10 cellular contexts compared by ENCODE assay signal in the genomic region with DNA sequence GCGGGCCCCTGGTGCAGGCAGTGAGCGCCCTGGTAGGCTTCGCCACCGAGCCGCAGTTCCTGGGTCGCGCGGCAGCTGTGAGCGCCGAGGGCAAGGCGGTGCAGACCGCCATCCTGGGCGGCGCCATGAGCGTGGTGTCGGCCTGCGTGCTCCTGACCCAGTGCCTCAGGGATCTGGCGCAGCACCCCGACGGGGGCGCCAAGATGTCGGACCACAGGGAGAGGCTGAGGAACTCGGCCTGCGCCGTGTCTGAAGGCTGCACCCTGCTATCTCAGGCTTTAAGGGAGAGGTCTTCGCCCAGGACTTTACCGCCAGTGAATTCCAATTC. TPM values are rescaled to one million over a fixed set of nuclear protein-coding genes. Genes with fewer than 3 reads are reported as not detected.
DNase-seq lines count a peak whose midpoint lies in the region; ATAC-seq and TF ChIP-seq lines count a peak whose summit lies in the region.
"Had no signal": no experiment of that assay in that cellular context is flagged by ENCODE, and none has a peak within 500 bp of the region (broad histone marks: within the 10 kb centered on the region; RNA-seq: fewer than 3 reads in every experiment).

No MANE protein-coding gene starts in this region.

- H3K36me3 Mint-ChIP-seq in stimulated activated naive CD8-positive, alpha-beta T cell treated with anti-CD3 and anti-CD28 coated beads, Interleukin-15, Interleukin-2, amounts not matched to agents 100 ng/mL and 50 ng/mL, for 24 hours (ENCODE audit: low read depth): peaks cover 25% of the 10 kb centered on the region
- H3K36me3 Mint-ChIP-seq in MCF 10A (ENCODE audit: insufficient read depth, unreplicated experiment): peaks cover 15% of the 10 kb centered on the region

- peak overlapping the region; percentile 82 for H3K27ac Mint-ChIP-seq in stimulated activated naive CD8-positive, alpha-beta T cell treated with anti-CD3 and anti-CD28 coated beads, Interleukin-15, Interleukin-2, amounts not matched to agents 100 ng/mL and 50 ng/mL, for 24 hours
- no peak overlapping the region for H3K27ac Mint-ChIP-seq in MCF 10A (ENCODE audit: low read depth, unreplicated experiment)

- no peak overlapping the region for H2AK5ac ChIP-seq in mesendoderm (ENCODE audit: low read length)

- H3K4me3 Mint-ChIP-seq in stimulated activated naive CD8-positive, alpha-beta T cell treated with anti-CD3 and anti-CD28 coated beads, Interleukin-15, Interleukin-2, amounts not matched to agents 100 ng/mL and 50 ng/mL, for 24 hours: peak overlapping the region; percentile 78
- peak overlapping the region; percentile 50 for H3K4me3 Mint-ChIP-seq in MCF 10A (ENCODE audit: unreplicated experiment)

- no CpG with 5 or more reads among the region's 27 CpGs for WGBS in mesendoderm (ENCODE audit: extremely low coverage, insufficient coverage, low lambda C conversion rate)

- no peaks in the 10 kb centered on the region for H3K9me3 Mint-ChIP-seq in stimulated activated naive CD8-positive, alpha-beta T cell treated with anti-CD3 and anti-CD28 coated beads, Interleukin-15, Interleukin-2, amounts not matched to agents 100 ng/mL and 50 ng/mL, for 24 hours
- no peaks in the 10 kb centered on the region for H3K9me3 Mint-ChIP-seq in MCF 10A (ENCODE audit: unreplicated experiment)

- peak overlapping the region; percentile 48 for H3K4me2 ChIP-seq in mesendoderm (ENCODE audit: low read length)

- BruUV-seq in MCF 10A (replicated peaks; lab: Mats Ljungman, UMichigan): no TSS peak

- intact Hi-C loops in MCF 10A (cut with micrococcal nuclease): loop anchor here (5.0 kb wide), 1 partner anchor 104 kb away; no protein-coding TSS in a partner anchor
- intact Hi-C loops in vagina (cut with DNase I): no loop called here

- no peak overlapping the region for H3K4ac ChIP-seq in mesendoderm (ENCODE audit: low read depth, low read length)

- H3K27me3 ChIP-seq in mesendoderm (ENCODE audit: insufficient read depth, low read length, poor library complexity): no peaks in the 10 kb centered on the region
- H3K27me3 ChIP-seq in vagina: no peaks in the 10 kb centered on the region

- no peak for DNase-seq in stimulated activated naive CD8-positive, alpha-beta T cell treated with anti-CD3 and anti-CD28 coated beads, Interleukin-15, Interleukin-2, amounts not matched to agents 100 U/mL and 50 U/mL, for 24 hours
- DNase-seq in MCF 10A (ENCODE audit: unreplicated experiment): no peak
- DNase-seq in mesendoderm: no peak
- no peak for DNase-seq in vagina (ENCODE audit: extremely low spot score in 2 of 2)
- DNase-seq in NCI-H1694 treated with DMSO at 0.1 percent for 48 hours (lab: John Stamatoyannopoulos, UW): no peak
- DNase-seq in DMS 273 treated with DMSO at 0.1 percent for 48 hours (lab: John Stamatoyannopoulos, UW): no peak
- no peak for DNase-seq in stimulated activated CD4-positive, alpha-beta T cell treated with anti-CD3 and anti-CD28 coated beads, Interleukin-2, amount 100 ng/mL, for 24 hours
- DNase-seq: NCI-H1048, SIG-M5 had no signal

- H3K4me3 ChIP-seq in mesendoderm (ENCODE audit: low read length) (no peak overlapping the region), vagina (peak overlapping the region; percentile 82 to 96)

- H3K4me1 ChIP-seq in mesendoderm (ENCODE audit: control insufficient read depth, low read depth, low read length) (peaks cover 4% of the 10 kb centered on the region), vagina (peaks cover 51% of the 10 kb centered on the region)

- H3K18ac ChIP-seq in mesendoderm (ENCODE audit: low read length): no peak overlapping the region

- no peak for ATAC-seq in stimulated activated naive CD8-positive, alpha-beta T cell treated with anti-CD3 and anti-CD28 coated beads, Interleukin-15, Interleukin-2, amounts not matched to agents 100 U/mL and 50 U/mL, for 24 hours

- peaks cover 13% of the 10 kb centered on the region for H3K79me1 ChIP-seq in mesendoderm (ENCODE audit: low read length)

- H3K27ac ChIP-seq in mesendoderm (ENCODE audit: low read depth, low read length) (no peak overlapping the region), vagina (peak overlapping the region; percentile 97)

- H2BK120ac ChIP-seq in mesendoderm (ENCODE audit: low read depth, low read length): no peak overlapping the region

- no peak overlapping the region for H2BK15ac ChIP-seq in mesendoderm (replicated peaks; ENCODE audit: low read depth)

- POLR2A ChIA-PET in MCF 10A (lab: Yijun Ruan, JAX): interaction anchor here (0.6 to 3.4 kb wide), 3 partner anchors 13 to 254 kb away, joined by 4 to 18 read pairs (median 6); a partner anchor contains a TSS

- TF ChIP-seq CTCF in MCF 10A (IDR thresholded peaks at IDR 0.05; ENCODE audit: unreplicated experiment) (no peak), vagina (IDR thresholded peaks at IDR 0.05) (no peak)

- H3K27me3 Mint-ChIP-seq in stimulated activated naive CD8-positive, alpha-beta T cell treated with anti-CD3 and anti-CD28 coated beads, Interleukin-15, Interleukin-2, amounts not matched to agents 100 ng/mL and 50 ng/mL, for 24 hours: no peaks in the 10 kb centered on the region
- H3K27me3 Mint-ChIP-seq in MCF 10A (ENCODE audit: insufficient read depth, unreplicated experiment): no peaks in the 10 kb centered on the region

- no peak overlapping the region for H4K5ac ChIP-seq in mesendoderm (ENCODE audit: low read length)

- H3K79me2 ChIP-seq in mesendoderm (ENCODE audit: control insufficient read depth, insufficient read depth, low read length): peaks cover 15% of the 10 kb centered on the region

- peak overlapping the region; percentile 92 for H3K9ac ChIP-seq in mesendoderm (ENCODE audit: low read length)

- peak overlapping the region; percentile 89 for H3K23ac ChIP-seq in mesendoderm (ENCODE audit: low read length)

- H3K9me3 ChIP-seq in vagina: no peaks in the 10 kb centered on the region

- no peaks in the 10 kb centered on the region for H3K36me3 ChIP-seq in mesendoderm (ENCODE audit: control insufficient read depth, insufficient read depth, low read length)
- peaks cover 0 to 17% of the 10 kb centered on the region in 2 donors for H3K36me3 ChIP-seq in vagina

- TF ChIP-seq POLR2A in vagina (IDR thresholded peaks at IDR 0.05): no peak

- H2BK5ac ChIP-seq in mesendoderm (ENCODE audit: low read length): no peak overlapping the region

- peak overlapping the region; percentile 90 for H3K56ac ChIP-seq in mesendoderm (ENCODE audit: low read length)

- H3K4me1 Mint-ChIP-seq in stimulated activated naive CD8-positive, alpha-beta T cell treated with anti-CD3 and anti-CD28 coated beads, Interleukin-15, Interleukin-2, amounts not matched to agents 100 ng/mL and 50 ng/mL, for 24 hours (ENCODE audit: low read depth): peaks cover 52% of the 10 kb centered on the region
- H3K4me1 Mint-ChIP-seq in MCF 10A (ENCODE audit: insufficient read depth, unreplicated experiment): peaks cover 25% of the 10 kb centered on the region

- CTCF ChIA-PET in MCF 10A (lab: Yijun Ruan, JAX): interaction anchor here (0.6 to 1.5 kb wide), 2 partner anchors 18 to 263 kb away, joined by 3 to 8 read pairs; no protein-coding TSS in a partner anchor

- H4K8ac ChIP-seq in mesendoderm (ENCODE audit: low read depth, low read length): no peak overlapping the region

RNA-seq across cellular contexts. Expression of a gene that starts 2.3 kb away (rescaled TPM):
- 17.1 and 18.3 TPM in 2 replicates for total RNA-seq in MCF 10A (2022)
- 19.4 TPM for polyA plus RNA-seq in mesendoderm (2013, experiment 1 of 2)
- 19.5 TPM for polyA plus RNA-seq in mesendoderm (2013, experiment 2 of 2)
- 28.0 TPM for total RNA-seq in vagina

RNA-seq across cellular contexts. Expression of a gene that starts 13.4 kb away (rescaled TPM):
- total RNA-seq in MCF 10A (2022) (29.7 and 30.2 TPM in 2 replicates), vagina (17.9 TPM)
- polyA plus RNA-seq in mesendoderm (2013, experiment 1 of 2): 32.1 TPM
- polyA plus RNA-seq in mesendoderm (2013, experiment 2 of 2): 31.9 TPM
